In the genomic region with DNA sequence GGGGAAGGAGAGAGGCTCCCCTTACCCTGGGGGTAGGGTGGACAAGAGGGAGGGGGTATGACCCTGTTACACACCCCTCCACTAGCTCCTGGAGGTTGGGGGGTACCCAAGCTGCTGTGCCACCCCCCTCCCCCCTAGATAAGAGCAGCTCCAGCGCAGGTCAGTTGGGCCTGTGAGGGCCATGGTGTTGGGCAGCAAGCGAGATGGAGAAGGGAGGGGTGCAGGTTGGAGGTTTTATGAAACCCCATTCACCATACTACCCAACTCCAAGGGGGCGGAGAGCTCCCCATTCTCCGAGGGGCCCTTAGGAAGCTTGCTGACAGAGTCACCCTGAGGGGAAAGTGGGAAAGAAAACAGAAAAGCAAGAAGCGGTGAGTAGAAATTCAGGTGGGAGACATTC, we compare ENCODE assay signal across 17 cellular contexts. TPM values are rescaled to one million over a fixed set of nuclear protein-coding genes. Genes with fewer than 3 reads are reported as not detected.
DNase-seq lines count a peak whose midpoint lies in the region; ATAC-seq and TF ChIP-seq lines count a peak whose summit lies in the region.
"Had no signal": no experiment of that assay in that cellular context is flagged by ENCODE, and none has a peak within 500 bp of the region (broad histone marks: within the 10 kb centered on the region; RNA-seq: fewer than 3 reads in every experiment).

No MANE protein-coding gene starts in this region.

- no peak for ATAC-seq in lower lobe of right lung
- ATAC-seq: activated T-cell treated with anti-CD3 and anti-CD28 coated beads, Interleukin-2, amount 50 U/mL, for 4 hours had no signal

- H2AFZ ChIP-seq in mesenchymal stem cell (ENCODE audit: low read depth, low read length) = no peak overlapping the region

- no peak for TF ChIP-seq EP300 in suprapubic skin (IDR thresholded peaks at IDR 0.05)

- DNase-seq in cardiac muscle cell (ENCODE audit: low read depth in 1 of 2, low spot score in 1 of 2) (no peak), cardiac septum (ENCODE audit: low spot score) (no peak), adipocyte (ENCODE audit: low read depth) (no peak), mesenchymal stem cell (no peak), suprapubic skin (ENCODE audit: low spot score in 2 of 2) (no peak), lower lobe of right lung (no peak)
- no peak for DNase-seq in stimulated activated CD4-positive, alpha-beta T cell treated with anti-CD3 and anti-CD28 coated beads, Interleukin-15, amount 100 ng/mL, for 24 hours
- no peak for DNase-seq in activated effector memory CD4-positive, alpha-beta T cell treated with Interleukin-2 at 50 U/mL for 16 hours
- DNase-seq: activated CD4-positive, alpha-beta memory T cell treated with anti-CD3 and anti-CD28 coated beads for 36 hours; activated naive CD8-positive, alpha-beta T cell treated with anti-CD3 and anti-CD28 coated beads, Interleukin-2, amount 10 ng/mL, durations not matched to agents 7 days and 5 days; activated T-cell treated with anti-CD3 and anti-CD28 coated beads, Interleukin-2, amount 50 U/mL, for 4 hours; DMS 273 treated with DMSO at 0.1 percent for 48 hours; effector CD8-positive, alpha-beta T cell; NCI-H1694; NCI-H345; stimulated activated naive CD4-positive, alpha-beta T cell had no signal

- peaks cover 35% of the 10 kb centered on the region for H3K79me1 ChIP-seq in mesenchymal stem cell (replicated peaks; ENCODE audit: low read length, poor library complexity, severe bottlenecking)

- peak overlapping the region; percentile 76 for H2AK5ac ChIP-seq in mesenchymal stem cell (ENCODE audit: low read length, severe bottlenecking)

- no peak overlapping the region for H2BK12ac ChIP-seq in mesenchymal stem cell (ENCODE audit: low read length in 2 of 2)

- intact Hi-C loops in cardiac septum (cut with DNase I) (no loop called here), lower lobe of right lung (cut with DNase I) (no loop called here)

- H2BK15ac ChIP-seq in mesenchymal stem cell (ENCODE audit: low read depth, poor library complexity, severe bottlenecking) = no peak overlapping the region

- H3K9ac ChIP-seq in adipocyte (ENCODE audit: low read length) (peak overlapping the region; percentile 16), mesenchymal stem cell (ENCODE audit: low read length) (peak overlapping the region; percentile 73)

- H2BK120ac ChIP-seq in mesenchymal stem cell (ENCODE audit: low read depth, low read length) = no peak overlapping the region

- no peak overlapping the region for H3K4me2 ChIP-seq in mesenchymal stem cell (ENCODE audit: low read length, poor library complexity, severe bottlenecking)

- no peak overlapping the region for H3K4ac ChIP-seq in mesenchymal stem cell (ENCODE audit: low read depth in 1 of 2, low read length in 2 of 2)

- no peak for TF ChIP-seq CTCF in cardiac muscle cell (IDR thresholded peaks at IDR 0.05; ENCODE audit: low read depth, low read length)
- TF ChIP-seq CTCF in suprapubic skin (IDR thresholded peaks at IDR 0.05) = no peak
- no peak for TF ChIP-seq CTCF in lower lobe of right lung (IDR thresholded peaks at IDR 0.05)

- H2BK5ac ChIP-seq in mesenchymal stem cell (ENCODE audit: low read depth, low read length, poor library complexity, severe bottlenecking) = no peak overlapping the region

- H3K4me3 ChIP-seq in cardiac muscle cell = no peak overlapping the region
- H3K4me3 ChIP-seq in adipocyte (ENCODE audit: low read length) = no peak overlapping the region
- H3K4me3 ChIP-seq in mesenchymal stem cell (ENCODE audit: insufficient read depth in 1 of 2, low read depth in 1 of 2, low read length in 2 of 2) = no peak overlapping the region
- H3K4me3 ChIP-seq in suprapubic skin = no peak overlapping the region
- H3K4me3 ChIP-seq in lower lobe of right lung = no peak overlapping the region

- WGBS in mesenchymal stem cell = 100% methylated on average over 2 of the region's 5 CpGs
- WGBS in suprapubic skin = 88% methylated on average over 5 of the region's 5 CpGs

- peak overlapping the region; percentile 51 for H4K8ac ChIP-seq in mesenchymal stem cell (ENCODE audit: low read length)

- H3K9me3 ChIP-seq in cardiac muscle cell (ENCODE audit: low read depth) (no peaks in the 10 kb centered on the region), adipocyte (ENCODE audit: control insufficient read depth, low read length) (no peaks in the 10 kb centered on the region), mesenchymal stem cell (ENCODE audit: control insufficient read depth, low read length) (no peaks in the 10 kb centered on the region), suprapubic skin (no peaks in the 10 kb centered on the region), lower lobe of right lung (no peaks in the 10 kb centered on the region)

- H3K23ac ChIP-seq in mesenchymal stem cell (ENCODE audit: low read length in 2 of 2) = no peak overlapping the region

- H3K27me3 ChIP-seq in cardiac muscle cell (no peaks in the 10 kb centered on the region), adipocyte (replicated peaks; ENCODE audit: control insufficient read depth, insufficient read depth, low read length) (no peaks in the 10 kb centered on the region), mesenchymal stem cell (ENCODE audit: control insufficient read depth in 1 of 2, insufficient read depth in 1 of 2, low read length in 2 of 2) (no peaks in the 10 kb centered on the region), suprapubic skin (no peaks in the 10 kb centered on the region), lower lobe of right lung (ENCODE audit: low read depth) (no peaks in the 10 kb centered on the region)

- no peak overlapping the region for H3K18ac ChIP-seq in mesenchymal stem cell (ENCODE audit: low read depth in 1 of 2, low read length in 2 of 2)

- no peaks in the 10 kb centered on the region for H3K4me1 ChIP-seq in cardiac muscle cell (ENCODE audit: low read depth)
- peaks cover 37% of the 10 kb centered on the region for H3K4me1 ChIP-seq in adipocyte (ENCODE audit: control insufficient read depth, insufficient read depth, low read length)
- H3K4me1 ChIP-seq in mesenchymal stem cell (ENCODE audit: control insufficient read depth, insufficient read depth, low read depth, low read length) = peaks cover 46% of the 10 kb centered on the region
- peaks cover 50% of the 10 kb centered on the region for H3K4me1 ChIP-seq in suprapubic skin
- peaks cover 21% of the 10 kb centered on the region for H3K4me1 ChIP-seq in lower lobe of right lung

- H3K14ac ChIP-seq in mesenchymal stem cell (ENCODE audit: low read length in 2 of 2) = no peak overlapping the region

- TF ChIP-seq POLR2A in suprapubic skin (IDR thresholded peaks at IDR 0.05) = no peak

- H3K27ac ChIP-seq in cardiac muscle cell (peak overlapping the region; percentile 57), mesenchymal stem cell (ENCODE audit: low read length, poor library complexity, severe bottlenecking) (no peak overlapping the region), suprapubic skin (peak overlapping the region; percentile 79), lower lobe of right lung (no peak overlapping the region)

- H3K36me3 ChIP-seq in cardiac muscle cell = peaks cover 45% of the 10 kb centered on the region
- peaks cover 55% of the 10 kb centered on the region for H3K36me3 ChIP-seq in adipocyte (ENCODE audit: control insufficient read depth, insufficient read depth, low read length, severe bottlenecking)
- H3K36me3 ChIP-seq in mesenchymal stem cell (ENCODE audit: control insufficient read depth in 1 of 2, insufficient read depth in 2 of 2, low read depth in 1 of 2, low read length in 2 of 2) = peaks cover 69 to 87% of the 10 kb centered on the region in 2 experiments
- H3K36me3 ChIP-seq in suprapubic skin = peaks cover 62% of the 10 kb centered on the region
- peaks cover 90% of the 10 kb centered on the region for H3K36me3 ChIP-seq in lower lobe of right lung

- no peak overlapping the region for H4K91ac ChIP-seq in mesenchymal stem cell (ENCODE audit: low read length)

RNA-seq across cellular contexts. Expression of a gene that starts 1.7 kb away (rescaled TPM):
- 5.4 and 6.5 TPM in 2 replicates for total RNA-seq in cardiac muscle cell
- 5.3 and 5.9 TPM in 2 replicates for polyA plus RNA-seq in cardiac muscle cell
- 1.1 TPM for total RNA-seq in cardiac septum
- 0.98 TPM for polyA plus RNA-seq in mesenchymal stem cell (2013, experiment 1 of 2)
- polyA plus RNA-seq in mesenchymal stem cell (2013, experiment 2 of 2) = 1.0 TPM
- 100 to 1,000 TPM in 2 of 4 donors, 10 to 100 TPM in 2; 68.0 to 140 (median 102) TPM for total RNA-seq in suprapubic skin
- 0.47 TPM for total RNA-seq in lower lobe of right lung
- total RNA-seq: M059J had no signal

RNA-seq across cellular contexts. Expression of a gene that starts 7.9 kb away (rescaled TPM):
- 90.9 and 128 TPM in 2 replicates for total RNA-seq in cardiac muscle cell
- polyA plus RNA-seq in cardiac muscle cell = 63.6 and 86.9 TPM in 2 replicates
- 22.4 TPM for total RNA-seq in cardiac septum
- 81.6 TPM for polyA plus RNA-seq in mesenchymal stem cell (2013, experiment 1 of 2)
- 78.5 TPM for polyA plus RNA-seq in mesenchymal stem cell (2013, experiment 2 of 2)
- total RNA-seq in suprapubic skin = 100 to 1,000 TPM in 1 of 4 donors, 10 to 100 TPM in 3; 54.3 to 104 (median 86.3) TPM
- total RNA-seq in lower lobe of right lung = 55.3 TPM

RNA-seq across cellular contexts. Expression of a gene that starts 12.2 kb away (rescaled TPM):
- total RNA-seq in cardiac muscle cell (0.35 and 0.39 TPM in 2 replicates), cardiac septum (11.4 TPM), suprapubic skin (10 to 100 TPM in 1 of 4 donors, 1 to 10 TPM in 3; 5.0 to 13.2 (median 9.6) TPM), lower lobe of right lung (667 TPM)
- polyA plus RNA-seq in cardiac muscle cell = 0.23 TPM in 1 of 2 replicates, not detected in the other
- 30.9 TPM for polyA plus RNA-seq in mesenchymal stem cell (2013, experiment 1 of 2)
- polyA plus RNA-seq in mesenchymal stem cell (2013, experiment 2 of 2) = 30.8 TPM

RNA-seq across cellular contexts. Expression of a gene that starts 23.1 kb away (rescaled TPM):
- total RNA-seq in cardiac muscle cell (65.0 and 69.2 TPM in 2 replicates), cardiac septum (83.5 TPM), suprapubic skin (10 to 100 TPM; 21.0 to 25.6 (median 22.5) TPM), lower lobe of right lung (36.0 TPM)
- 60.5 and 65.5 TPM in 2 replicates for polyA plus RNA-seq in cardiac muscle cell
- polyA plus RNA-seq in mesenchymal stem cell (2013, experiment 1 of 2) = 32.3 TPM
- 32.1 TPM for polyA plus RNA-seq in mesenchymal stem cell (2013, experiment 2 of 2)

RNA-seq across cellular contexts. Expression of a gene that starts 29.9 kb away (rescaled TPM):
- total RNA-seq in cardiac muscle cell = 71.5 and 78.9 TPM in 2 replicates
- polyA plus RNA-seq in cardiac muscle cell = 43.4 and 45.0 TPM in 2 replicates
- 33.8 TPM for total RNA-seq in cardiac septum
- 27.5 TPM for polyA plus RNA-seq in mesenchymal stem cell (2013, experiment 1 of 2)
- polyA plus RNA-seq in mesenchymal stem cell (2013, experiment 2 of 2) = 27.0 TPM
- 10 to 100 TPM; 40.2 to 53.5 (median 51.6) TPM for total RNA-seq in suprapubic skin
- 87.0 TPM for total RNA-seq in lower lobe of right lung

Comparison
In these comparisons a context has a peak if more than half of its experiments do, and no peak if none do; other contexts are left out.
1. H3K27ac ChIP-seq: peak in cardiac muscle cell (single experiment) and suprapubic skin (single experiment); none in mesenchymal stem cell (single experiment) and lower lobe of right lung (single experiment).
2. RNA of a gene that starts 12.2 kb away (total RNA-seq): 667 TPM in lower lobe of right lung (single experiment); 11.4 TPM in cardiac septum (single experiment), 5.0 to 13.2 TPM in suprapubic skin and 0.35 to 0.39 TPM in cardiac muscle cell; every median in the first group is over 10 times any median in the second.